1 cellular context compared by ENCODE assay signal in genomic region chr9:131459056-131459455, GRCh38.
A peak's percentile ranks its signal among the peaks of the same experiment; 100 is the strongest.
TF ChIP-seq lines count a peak whose summit lies in the region.

No MANE protein-coding gene starts in this region.

TF ChIP-seq in H1, 55 proteins besides CTCF, POLR2A, EP300 and RAD21 (continued from another document):
- TF ChIP-seq KDM5A (IDR thresholded peaks at IDR 0.05; ENCODE audit: low read length) (no peak), MAFK (IDR thresholded peaks at IDR 0.05; ENCODE audit: low read depth, low read length) (no peak), POLR2AphosphoS5 (IDR thresholded peaks at IDR 0.05; ENCODE audit: low read depth, low read length) (0 out of 2 replicates have a peak, but pooled peaks have one; percentile 17), RFX5 (IDR thresholded peaks at IDR 0.05; ENCODE audit: borderline replicate concordance, low read depth, low read length) (no peak)
